1 cellular context compared by ENCODE assay signal in the genomic region with DNA sequence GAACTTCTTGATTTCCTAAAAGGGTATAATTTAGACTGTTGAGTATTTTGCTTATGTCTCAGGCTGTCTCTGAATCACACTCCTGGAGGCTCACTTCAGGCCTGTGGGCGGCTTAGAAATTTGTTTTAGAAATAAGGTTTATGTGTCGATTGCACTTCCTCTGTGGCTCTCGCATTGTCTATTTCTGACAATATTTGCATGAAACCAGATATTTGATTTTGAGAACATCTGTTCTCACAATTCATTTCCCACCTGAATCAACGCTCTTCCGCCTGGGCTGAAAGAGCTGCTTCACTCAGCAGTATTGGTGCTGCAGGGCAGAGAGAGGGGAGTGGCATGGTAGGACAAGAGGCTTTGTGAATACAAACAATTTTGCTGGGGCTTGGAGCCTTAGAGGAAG.
A peak's percentile ranks its signal among the peaks of the same experiment; 100 is the strongest.
TF ChIP-seq lines count a peak whose summit lies in the region.

No MANE protein-coding gene starts in this region.

TF ChIP-seq in GM12878, 131 proteins besides CTCF, POLR2A, EP300 and RAD21 (continued from another document and continues in another):
- TF ChIP-seq, protein P1, sequence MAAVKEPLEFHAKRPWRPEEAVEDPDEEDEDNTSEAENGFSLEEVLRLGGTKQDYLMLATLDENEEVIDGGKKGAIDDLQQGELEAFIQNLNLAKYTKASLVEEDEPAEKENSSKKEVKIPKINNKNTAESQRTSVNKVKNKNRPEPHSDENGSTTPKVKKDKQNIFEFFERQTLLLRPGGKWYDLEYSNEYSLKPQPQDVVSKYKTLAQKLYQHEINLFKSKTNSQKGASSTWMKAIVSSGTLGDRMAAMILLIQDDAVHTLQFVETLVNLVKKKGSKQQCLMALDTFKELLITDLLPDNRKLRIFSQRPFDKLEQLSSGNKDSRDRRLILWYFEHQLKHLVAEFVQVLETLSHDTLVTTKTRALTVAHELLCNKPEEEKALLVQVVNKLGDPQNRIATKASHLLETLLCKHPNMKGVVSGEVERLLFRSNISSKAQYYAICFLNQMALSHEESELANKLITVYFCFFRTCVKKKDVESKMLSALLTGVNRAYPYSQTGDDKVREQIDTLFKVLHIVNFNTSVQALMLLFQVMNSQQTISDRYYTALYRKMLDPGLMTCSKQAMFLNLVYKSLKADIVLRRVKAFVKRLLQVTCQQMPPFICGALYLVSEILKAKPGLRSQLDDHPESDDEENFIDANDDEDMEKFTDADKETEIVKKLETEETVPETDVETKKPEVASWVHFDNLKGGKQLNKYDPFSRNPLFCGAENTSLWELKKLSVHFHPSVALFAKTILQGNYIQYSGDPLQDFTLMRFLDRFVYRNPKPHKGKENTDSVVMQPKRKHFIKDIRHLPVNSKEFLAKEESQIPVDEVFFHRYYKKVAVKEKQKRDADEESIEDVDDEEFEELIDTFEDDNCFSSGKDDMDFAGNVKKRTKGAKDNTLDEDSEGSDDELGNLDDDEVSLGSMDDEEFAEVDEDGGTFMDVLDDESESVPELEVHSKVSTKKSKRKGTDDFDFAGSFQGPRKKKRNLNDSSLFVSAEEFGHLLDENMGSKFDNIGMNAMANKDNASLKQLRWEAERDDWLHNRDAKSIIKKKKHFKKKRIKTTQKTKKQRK (IDR thresholded peaks at IDR 0.05; ENCODE audit: low read depth, low read length): no peak
- TF ChIP-seq CEBPB (IDR thresholded peaks at IDR 0.05; ENCODE audit: borderline replicate concordance in 1 of 2, low read depth in 2 of 2, low read length in 2 of 2) (no peak; a peak in 1 of 4 replicates), MEF2B (IDR thresholded peaks at IDR 0.05; ENCODE audit: partially characterized antibody, poor library complexity, severe bottlenecking) (peak; percentile 44), KAT2A (conservative IDR thresholded peaks at IDR 0.05; ENCODE audit: control insufficient read depth, low read depth, low read length) (no peak), TARDBP (IDR thresholded peaks at IDR 0.05; ENCODE audit: borderline replicate concordance) (no peak), NFXL1 (IDR thresholded peaks at IDR 0.05; ENCODE audit: borderline replicate concordance) (no peak), LARP7 (IDR thresholded peaks at IDR 0.05) (no peak), TCF3 (IDR thresholded peaks at IDR 0.05; ENCODE audit: borderline replicate concordance, insufficient read depth, low read depth, low read length) (no peak), USF1 (IDR thresholded peaks at IDR 0.05; ENCODE audit: borderline replicate concordance, extremely low read length, insufficient read depth, low read depth, low read length) (no peak), SPI1 (IDR thresholded peaks at IDR 0.05; ENCODE audit: borderline replicate concordance, insufficient read depth, low read depth, low read length) (peak; percentile 64), BHLHE40 (IDR thresholded peaks at IDR 0.05; ENCODE audit: borderline replicate concordance in 1 of 2, low read depth in 2 of 2, low read length in 1 of 2) (no peak), STAT3 (IDR thresholded peaks at IDR 0.05; ENCODE audit: low read depth, low read length) (no peak), CBX3 (IDR thresholded peaks at IDR 0.05; ENCODE audit: borderline replicate concordance, low read depth) (no peak), ZNF274 (IDR thresholded peaks at IDR 0.05; ENCODE audit: insufficient read depth, insufficient read length) (no peak), MEF2A (IDR thresholded peaks at IDR 0.05; ENCODE audit: insufficient read depth, low read depth, low read length) (peak; percentile 79; the same call in 1 of the 2 replicates), ATF7 (IDR thresholded peaks at IDR 0.05; ENCODE audit: low read depth) (no peak), BRCA1 (IDR thresholded peaks at IDR 0.05; ENCODE audit: low read depth, low read length) (no peak), RB1 (IDR thresholded peaks at IDR 0.05; ENCODE audit: borderline replicate concordance) (no peak), TCF7 (IDR thresholded peaks at IDR 0.05; ENCODE audit: borderline replicate concordance) (no peak), SRF (IDR thresholded peaks at IDR 0.05; ENCODE audit: low read depth in 2 of 2, low read length in 2 of 2) (no peak), POU2F2 (IDR thresholded peaks at IDR 0.05; ENCODE audit: borderline replicate concordance, low read depth, low read length) (peak; percentile 68; the same call in 1 of the 3 replicates), CBX5 (IDR thresholded peaks at IDR 0.05; ENCODE audit: low read depth) (no peak; the same call in 1 of the 2 replicates), SIX5 (IDR thresholded peaks at IDR 0.05; ENCODE audit: low read depth, low read length, severe bottlenecking) (no peak), ZBTB11 (CRISPR knock-in tag; IDR thresholded peaks at IDR 0.05) (no peak), ELK1 (IDR thresholded peaks at IDR 0.05; ENCODE audit: low read depth, low read length) (no peak), ATF2 (IDR thresholded peaks at IDR 0.05; ENCODE audit: low read length) (0 out of 2 replicates have a peak, but pooled peaks have one; percentile 27), MAX (IDR thresholded peaks at IDR 0.05; ENCODE audit: low read depth, low read length) (no peak), PBX3 (IDR thresholded peaks at IDR 0.05; ENCODE audit: insufficient replicate concordance, low read depth, low read length) (no peak), PRDM15 (CRISPR knock-in tag; IDR thresholded peaks at IDR 0.05) (no peak), SREBF2 (IDR thresholded peaks at IDR 0.05; ENCODE audit: low read length) (no peak), MYC (IDR thresholded peaks at IDR 0.05; ENCODE audit: insufficient read depth, insufficient read length, insufficient replicate concordance, low read length, severe bottlenecking) (no peak), RUNX3 (IDR thresholded peaks at IDR 0.05; ENCODE audit: low read length) (peak; percentile 61; the same call in 1 of the 2 replicates)
- TF ChIP-seq, protein P2, sequence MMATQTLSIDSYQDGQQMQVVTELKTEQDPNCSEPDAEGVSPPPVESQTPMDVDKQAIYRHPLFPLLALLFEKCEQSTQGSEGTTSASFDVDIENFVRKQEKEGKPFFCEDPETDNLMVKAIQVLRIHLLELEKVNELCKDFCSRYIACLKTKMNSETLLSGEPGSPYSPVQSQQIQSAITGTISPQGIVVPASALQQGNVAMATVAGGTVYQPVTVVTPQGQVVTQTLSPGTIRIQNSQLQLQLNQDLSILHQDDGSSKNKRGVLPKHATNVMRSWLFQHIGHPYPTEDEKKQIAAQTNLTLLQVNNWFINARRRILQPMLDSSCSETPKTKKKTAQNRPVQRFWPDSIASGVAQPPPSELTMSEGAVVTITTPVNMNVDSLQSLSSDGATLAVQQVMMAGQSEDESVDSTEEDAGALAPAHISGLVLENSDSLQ (IDR thresholded peaks at IDR 0.05): no peak
- TF ChIP-seq, protein P3, sequence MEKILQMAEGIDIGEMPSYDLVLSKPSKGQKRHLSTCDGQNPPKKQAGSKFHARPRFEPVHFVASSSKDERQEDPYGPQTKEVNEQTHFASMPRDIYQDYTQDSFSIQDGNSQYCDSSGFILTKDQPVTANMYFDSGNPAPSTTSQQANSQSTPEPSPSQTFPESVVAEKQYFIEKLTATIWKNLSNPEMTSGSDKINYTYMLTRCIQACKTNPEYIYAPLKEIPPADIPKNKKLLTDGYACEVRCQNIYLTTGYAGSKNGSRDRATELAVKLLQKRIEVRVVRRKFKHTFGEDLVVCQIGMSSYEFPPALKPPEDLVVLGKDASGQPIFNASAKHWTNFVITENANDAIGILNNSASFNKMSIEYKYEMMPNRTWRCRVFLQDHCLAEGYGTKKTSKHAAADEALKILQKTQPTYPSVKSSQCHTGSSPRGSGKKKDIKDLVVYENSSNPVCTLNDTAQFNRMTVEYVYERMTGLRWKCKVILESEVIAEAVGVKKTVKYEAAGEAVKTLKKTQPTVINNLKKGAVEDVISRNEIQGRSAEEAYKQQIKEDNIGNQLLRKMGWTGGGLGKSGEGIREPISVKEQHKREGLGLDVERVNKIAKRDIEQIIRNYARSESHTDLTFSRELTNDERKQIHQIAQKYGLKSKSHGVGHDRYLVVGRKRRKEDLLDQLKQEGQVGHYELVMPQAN (conservative IDR thresholded peaks at IDR 0.05): no peak
